In the genomic region with DNA sequence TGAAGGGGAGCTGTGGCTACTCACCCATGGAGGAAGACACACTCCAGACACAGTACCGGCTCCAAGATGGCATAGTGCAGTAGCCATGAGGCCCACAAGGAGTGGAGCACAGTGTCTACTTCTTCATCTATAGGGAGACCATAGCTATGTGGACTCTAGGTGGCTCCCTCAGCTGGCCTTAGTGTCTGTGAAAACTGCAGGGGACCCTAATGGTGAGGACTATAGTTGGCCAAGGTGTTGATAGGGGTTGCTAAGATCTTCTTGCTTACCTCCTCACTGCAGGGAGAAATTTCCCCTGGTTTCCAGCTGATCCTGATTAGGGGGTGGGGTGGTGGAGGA, we compare ENCODE assay signal across 1 cellular context.
TF ChIP-seq lines count a peak whose summit lies in the region.

No MANE protein-coding gene starts in this region.

TF ChIP-seq in HCT116, 20 proteins besides CTCF, POLR2A, EP300 and RAD21 (continued from another document):
- TF ChIP-seq, protein P1, sequence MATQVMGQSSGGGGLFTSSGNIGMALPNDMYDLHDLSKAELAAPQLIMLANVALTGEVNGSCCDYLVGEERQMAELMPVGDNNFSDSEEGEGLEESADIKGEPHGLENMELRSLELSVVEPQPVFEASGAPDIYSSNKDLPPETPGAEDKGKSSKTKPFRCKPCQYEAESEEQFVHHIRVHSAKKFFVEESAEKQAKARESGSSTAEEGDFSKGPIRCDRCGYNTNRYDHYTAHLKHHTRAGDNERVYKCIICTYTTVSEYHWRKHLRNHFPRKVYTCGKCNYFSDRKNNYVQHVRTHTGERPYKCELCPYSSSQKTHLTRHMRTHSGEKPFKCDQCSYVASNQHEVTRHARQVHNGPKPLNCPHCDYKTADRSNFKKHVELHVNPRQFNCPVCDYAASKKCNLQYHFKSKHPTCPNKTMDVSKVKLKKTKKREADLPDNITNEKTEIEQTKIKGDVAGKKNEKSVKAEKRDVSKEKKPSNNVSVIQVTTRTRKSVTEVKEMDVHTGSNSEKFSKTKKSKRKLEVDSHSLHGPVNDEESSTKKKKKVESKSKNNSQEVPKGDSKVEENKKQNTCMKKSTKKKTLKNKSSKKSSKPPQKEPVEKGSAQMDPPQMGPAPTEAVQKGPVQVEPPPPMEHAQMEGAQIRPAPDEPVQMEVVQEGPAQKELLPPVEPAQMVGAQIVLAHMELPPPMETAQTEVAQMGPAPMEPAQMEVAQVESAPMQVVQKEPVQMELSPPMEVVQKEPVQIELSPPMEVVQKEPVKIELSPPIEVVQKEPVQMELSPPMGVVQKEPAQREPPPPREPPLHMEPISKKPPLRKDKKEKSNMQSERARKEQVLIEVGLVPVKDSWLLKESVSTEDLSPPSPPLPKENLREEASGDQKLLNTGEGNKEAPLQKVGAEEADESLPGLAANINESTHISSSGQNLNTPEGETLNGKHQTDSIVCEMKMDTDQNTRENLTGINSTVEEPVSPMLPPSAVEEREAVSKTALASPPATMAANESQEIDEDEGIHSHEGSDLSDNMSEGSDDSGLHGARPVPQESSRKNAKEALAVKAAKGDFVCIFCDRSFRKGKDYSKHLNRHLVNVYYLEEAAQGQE (IDR thresholded peaks at IDR 0.05; ENCODE audit: low read depth): no peak
- TF ChIP-seq FOSL1 (IDR thresholded peaks at IDR 0.05; ENCODE audit: low read depth) (no peak), ZFX (IDR thresholded peaks at IDR 0.05) (no peak), EZH2 (IDR thresholded peaks at IDR 0.05) (no peak), SIN3A (IDR thresholded peaks at IDR 0.05; ENCODE audit: low read depth) (no peak), EGR1 (IDR thresholded peaks at IDR 0.05; ENCODE audit: low read depth) (no peak), SP1 (IDR thresholded peaks at IDR 0.05; ENCODE audit: low read depth) (no peak)
- TF ChIP-seq, protein P2, sequence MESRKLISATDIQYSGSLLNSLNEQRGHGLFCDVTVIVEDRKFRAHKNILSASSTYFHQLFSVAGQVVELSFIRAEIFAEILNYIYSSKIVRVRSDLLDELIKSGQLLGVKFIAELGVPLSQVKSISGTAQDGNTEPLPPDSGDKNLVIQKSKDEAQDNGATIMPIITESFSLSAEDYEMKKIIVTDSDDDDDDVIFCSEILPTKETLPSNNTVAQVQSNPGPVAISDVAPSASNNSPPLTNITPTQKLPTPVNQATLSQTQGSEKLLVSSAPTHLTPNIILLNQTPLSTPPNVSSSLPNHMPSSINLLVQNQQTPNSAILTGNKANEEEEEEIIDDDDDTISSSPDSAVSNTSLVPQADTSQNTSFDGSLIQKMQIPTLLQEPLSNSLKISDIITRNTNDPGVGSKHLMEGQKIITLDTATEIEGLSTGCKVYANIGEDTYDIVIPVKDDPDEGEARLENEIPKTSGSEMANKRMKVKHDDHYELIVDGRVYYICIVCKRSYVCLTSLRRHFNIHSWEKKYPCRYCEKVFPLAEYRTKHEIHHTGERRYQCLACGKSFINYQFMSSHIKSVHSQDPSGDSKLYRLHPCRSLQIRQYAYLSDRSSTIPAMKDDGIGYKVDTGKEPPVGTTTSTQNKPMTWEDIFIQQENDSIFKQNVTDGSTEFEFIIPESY (IDR thresholded peaks at IDR 0.05; ENCODE audit: extremely low read depth, insufficient replicate concordance, low read length): no peak
